ENCODE assay signal across 20 cellular contexts in genomic region chr10:69969961-69970360, GRCh38.
A peak's percentile ranks its signal among the peaks of the same experiment; 100 is the strongest.
DNase-seq lines count a peak whose midpoint lies in the region; ATAC-seq and TF ChIP-seq lines count a peak whose summit lies in the region.
"Had no signal": no experiment of that assay in that cellular context is flagged by ENCODE, and none has a peak within 500 bp of the region (broad histone marks: within the 10 kb centered on the region; RNA-seq: fewer than 3 reads in every experiment).

No MANE protein-coding gene starts in this region.

- H3K36me3 Mint-ChIP-seq in type B pancreatic cell, result no peaks in the 10 kb centered on the region
- H3K36me3 Mint-ChIP-seq: CD14-positive monocyte; CD8-positive, alpha-beta memory T cell had no signal

- no peak for ATAC-seq in lung (ENCODE audit: insufficient read depth, low FRiP score)
- ATAC-seq: GM12878 had no signal

- H3K27me3 ChIP-seq in A673 (replicated peaks; ENCODE audit: insufficient read depth, low read depth, low read length, poor library complexity) (no peaks in the 10 kb centered on the region), lung (ENCODE audit: control insufficient read depth, insufficient read depth) (no peaks in the 10 kb centered on the region)
- H3K27me3 ChIP-seq: BE2C; BLaER1 treated with 17β-estradiol and CSF1 and Interleukin-3, amounts not matched to agents 10 nM and 100 nM had no signal

- H3K9me3 ChIP-seq in A673 (ENCODE audit: low read depth, low read length, poor library complexity, severe bottlenecking) (no peaks in the 10 kb centered on the region), lung (ENCODE audit: control insufficient read depth in 2 of 2, insufficient read depth in 1 of 2, low read length in 1 of 2) (no peaks in the 10 kb centered on the region)
- H3K9me3 ChIP-seq: BE2C; BLaER1 treated with 17β-estradiol and CSF1 and Interleukin-3, amounts not matched to agents 10 nM and 100 nM had no signal

- peak overlapping the region; percentile 65 for H3K27ac ChIP-seq in A673 (ENCODE audit: low read depth, low read length, poor library complexity, severe bottlenecking)
- no peak overlapping the region for H3K27ac ChIP-seq in lung (ENCODE audit: low read depth in 1 of 2, low read length in 1 of 2)
- H3K27ac ChIP-seq: BLaER1 treated with 17β-estradiol and CSF1 and Interleukin-3, amounts not matched to agents 10 nM and 100 nM; GM23248 had no signal

- WGBS in lung, 2 donors, result 86 to 91% methylated on average over 3 of the region's 3 CpGs

- no peak overlapping the region for H3K27ac Mint-ChIP-seq in type B pancreatic cell
- H3K27ac Mint-ChIP-seq: CD4-positive, alpha-beta T cell; CD8-positive, alpha-beta memory T cell had no signal

- H3K9me3 Mint-ChIP-seq in type B pancreatic cell, result no peaks in the 10 kb centered on the region
- H3K9me3 Mint-ChIP-seq: CD14-positive monocyte; CD4-positive, alpha-beta T cell; CD8-positive, alpha-beta memory T cell had no signal

- no peak overlapping the region for H3K4me3 Mint-ChIP-seq in type B pancreatic cell
- H3K4me3 Mint-ChIP-seq: CD14-positive monocyte; CD4-positive, alpha-beta T cell; CD8-positive, alpha-beta memory T cell had no signal

- intact Hi-C loops in A673 (cut with micrococcal nuclease; ENCODE audit: unreplicated experiment), result loop anchor here (2.0 to 5.0 kb wide), 2 partner anchors 82 to 177 kb away; partner anchors contain the start of genes MACROH2A2 and TYSND1

- no peak for TF ChIP-seq CTCF in A673 (conservative IDR thresholded peaks at IDR 0.05; ENCODE audit: low read depth, low read length)
- TF ChIP-seq CTCF in lung (IDR thresholded peaks at IDR 0.05; ENCODE audit: control extremely low read depth, extremely low read depth), result no peak
- TF ChIP-seq CTCF in type B pancreatic cell (conservative IDR thresholded peaks at IDR 0.05), result no peak

- H3K4me3 ChIP-seq in A673 (ENCODE audit: low read depth, low read length, poor library complexity, severe bottlenecking), result no peak overlapping the region
- no peak overlapping the region for H3K4me3 ChIP-seq in lung
- H3K4me3 ChIP-seq: BLaER1 treated with 17β-estradiol and CSF1 and Interleukin-3, amounts not matched to agents 10 nM and 100 nM; GM12878; GM23248 had no signal

- no TSS peak for BruUV-seq in A673 (replicated peaks; lab: Mats Ljungman, UMichigan)

- H3K4me1 ChIP-seq in A673 (ENCODE audit: insufficient read depth, low read length, poor library complexity, severe bottlenecking) (peaks cover 53% of the 10 kb centered on the region), lung (ENCODE audit: control insufficient read depth in 2 of 2, insufficient read depth in 2 of 2, low read length in 2 of 2) (no peaks in the 10 kb centered on the region)
- H3K4me1 ChIP-seq: BLaER1 treated with 17β-estradiol and CSF1 and Interleukin-3, amounts not matched to agents 10 nM and 100 nM had no signal

- POLR2A ChIA-PET in A673 (lab: Charles Lee; ENCODE audit: low non-redundant PET), result interaction anchor here (0.5 kb wide), 1 partner anchor 87 kb away, joined by 3 read pairs; no protein-coding TSS in a partner anchor

- CTCF ChIA-PET in A673 (lab: Charles Lee), result interaction anchor here (0.5 to 0.6 kb wide), 2 partner anchors 14 to 463 kb away, joined by 3 read pairs; no protein-coding TSS in a partner anchor

- no peaks in the 10 kb centered on the region for H3K36me3 ChIP-seq in A673 (ENCODE audit: insufficient read depth, low read length, poor library complexity, severe bottlenecking)
- H3K36me3 ChIP-seq in lung (ENCODE audit: control insufficient read depth in 2 of 2, insufficient read depth in 2 of 2, low read length in 2 of 2), result no peaks in the 10 kb centered on the region
- H3K36me3 ChIP-seq: BE2C; BLaER1 treated with 17β-estradiol and CSF1 and Interleukin-3, amounts not matched to agents 10 nM and 100 nM had no signal

- DNase-seq in A673 (ENCODE audit: low spot score), result no peak
- DNase-seq in AG08396 (ENCODE audit: low spot score), result peak; percentile 0
- DNase-seq in lung (ENCODE audit: low spot score), result peak; percentile 14
- DNase-seq in type B pancreatic cell (ENCODE audit: extremely low spot score, unreplicated experiment), result peak; percentile 56
- no peak for DNase-seq in activated CD8-positive, alpha-beta memory T cell treated with anti-CD3 and anti-CD28 coated beads for 24 hours
- DNase-seq in anterior cingulate cortex (lab: John Stamatoyannopoulos, UW), result no peak
- DNase-seq: AML-193; BE2C; CD4-positive, alpha-beta T cell; CD8-positive, alpha-beta memory T cell; DMS 273 treated with DMSO at 0.1 percent for 48 hours; DMS79; EL; GDM1; GM23248; H7; HCEC 1CT had no signal

- H3K27me3 Mint-ChIP-seq in type B pancreatic cell, result peaks cover 15% of the 10 kb centered on the region

- peaks cover 39% of the 10 kb centered on the region for H3K4me1 Mint-ChIP-seq in type B pancreatic cell (ENCODE audit: unreplicated experiment)
- H3K4me1 Mint-ChIP-seq: CD14-positive monocyte; CD8-positive, alpha-beta memory T cell had no signal

Comparison
In these comparisons a context has a peak if more than half of its experiments do, and no peak if none do; other contexts are left out.
1. DNase-seq: peak in AG08396 (single experiment), lung (single experiment) and type B pancreatic cell (single experiment); none in A673 (single experiment), activated CD8-positive, alpha-beta memory T cell treated with anti-CD3 and anti-CD28 coated beads for 24 hours (single experiment) and anterior cingulate cortex (0 of 58).